ENCODE assay signal across 17 cellular contexts in the genomic region with DNA sequence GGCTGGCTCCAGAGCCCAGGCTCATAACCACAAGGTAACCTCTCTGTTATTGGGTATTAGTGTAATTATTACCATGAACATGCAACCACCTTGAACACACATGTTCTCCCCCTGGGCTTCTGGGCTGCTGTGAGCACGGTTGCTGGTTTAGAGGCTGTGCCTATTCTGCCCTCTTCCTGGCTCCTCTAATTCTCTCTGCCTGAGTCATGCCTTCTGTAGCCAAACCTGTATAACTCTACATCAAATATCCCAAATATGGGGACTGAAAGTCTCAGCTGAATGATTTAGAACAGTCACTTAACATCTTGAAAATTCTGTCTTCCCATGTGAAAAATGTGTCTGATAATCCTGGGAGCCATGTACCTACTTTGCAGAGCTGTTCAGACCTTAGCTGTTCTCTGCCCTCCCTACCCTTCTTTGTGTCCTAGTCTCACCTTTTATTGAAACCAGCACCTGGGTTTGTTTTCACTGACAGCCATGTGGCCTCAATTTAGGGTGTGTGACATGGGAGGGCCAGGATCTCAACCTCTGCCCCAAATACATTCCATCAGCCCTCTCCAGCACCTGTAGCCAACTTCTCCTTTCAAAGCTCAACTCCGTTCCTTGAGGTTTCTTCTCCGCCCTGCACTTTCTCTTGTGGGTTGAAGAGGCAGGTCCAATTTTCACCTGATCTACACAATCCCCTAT.
DNase-seq lines count a peak whose midpoint lies in the region; ATAC-seq and TF ChIP-seq lines count a peak whose summit lies in the region.
"Had no signal": no experiment of that assay in that cellular context is flagged by ENCODE, and none has a peak within 500 bp of the region (broad histone marks: within the 10 kb centered on the region; RNA-seq: fewer than 3 reads in every experiment).

No MANE protein-coding gene starts in this region.

- H3K9me2 ChIP-seq in GM23248 (ENCODE audit: insufficient read depth): no peaks in the 10 kb centered on the region

- H3K27me3 ChIP-seq in GM23248 (replicated peaks; ENCODE audit: insufficient read depth) (no peaks in the 10 kb centered on the region), gastrocnemius medialis (no peaks in the 10 kb centered on the region)
- H3K27me3 ChIP-seq: right atrium auricular region, SJSA1 had no signal

- H3K79me2 ChIP-seq in GM23248 (ENCODE audit: insufficient read depth): peaks cover 97% of the 10 kb centered on the region

- 68 to 78% methylated on average over 3 of the region's 3 CpGs for WGBS in GM23248 (ENCODE audit: low coverage in 1 of 2, low lambda C conversion rate in 2 of 2, missing lambda C conversion rate in 2 of 2), 2 experiments

- peaks cover 12% of the 10 kb centered on the region for H3K4me1 ChIP-seq in GM23248 (ENCODE audit: insufficient read depth)
- H3K4me1 ChIP-seq in gastrocnemius medialis: peaks cover 32 to 40% of the 10 kb centered on the region in 2 donors
- H3K4me1 ChIP-seq: SJSA1 had no signal

- intact Hi-C loops in gastrocnemius medialis (cut with DNase I; ENCODE audit: low total_unique reads): no loop called here
- intact Hi-C loops in posterior vena cava (cut with DNase I): no loop called here

- H3K27ac ChIP-seq in GM23248 (no peak overlapping the region), gastrocnemius medialis (peak overlapping the region; percentile 1 to 29 (median 12))
- H3K27ac ChIP-seq: right atrium auricular region, SJSA1 had no signal

- TF ChIP-seq CTCF in fibroblast of pulmonary artery (IDR thresholded peaks at IDR 0.05; ENCODE audit: low read length, missing control alignments): no peak
- no peak for TF ChIP-seq CTCF in gastrocnemius medialis (IDR thresholded peaks at IDR 0.05 in 4 of 5, conservative IDR thresholded peaks at IDR 0.05 in 1 of 5)

- H3K4me3 ChIP-seq in GM23248 (no peak overlapping the region), fibroblast of pulmonary artery (replicated peaks; ENCODE audit: low read depth, low read length) (no peak overlapping the region), gastrocnemius medialis (no peak overlapping the region)
- H3K4me3 ChIP-seq: right atrium auricular region, SJSA1 had no signal

- H3K4me2 ChIP-seq in GM23248 (ENCODE audit: unreplicated experiment): no peak overlapping the region

- in situ Hi-C loops in GM23248 (cut with MboI) (no loop called here), gastrocnemius medialis (cut with MboI; ENCODE audit: low sequenced_read_pairs in 4 of 4) (no loop called here)

- H2AFZ ChIP-seq in GM23248: no peak overlapping the region

- TF ChIP-seq POLR2A in gastrocnemius medialis (IDR thresholded peaks at IDR 0.05): no peak

- H3K9me3 ChIP-seq in GM23248 (ENCODE audit: low read depth) (no peaks in the 10 kb centered on the region), gastrocnemius medialis (no peaks in the 10 kb centered on the region)
- H3K9me3 ChIP-seq: right atrium auricular region, SJSA1 had no signal

- ATAC-seq in gastrocnemius medialis: no peak
- no peak for ATAC-seq in HG02870 (IDR thresholded peaks at IDR 0.05; ENCODE audit: unreplicated experiment)
- ATAC-seq: effector memory CD8-positive, alpha-beta T cell had no signal

- H4K20me1 ChIP-seq in GM23248 (ENCODE audit: insufficient read depth): 0 out of 2 replicates have a peak, but pooled peaks cover 3% of the 10 kb centered on the region

- no peaks in the 10 kb centered on the region for H3F3A ChIP-seq in GM23248 (ENCODE audit: insufficient read depth)

- no peak overlapping the region for H3K9ac ChIP-seq in GM23248

- H3K36me3 ChIP-seq in GM23248 (ENCODE audit: low read depth) (no peaks in the 10 kb centered on the region), gastrocnemius medialis (no peaks in the 10 kb centered on the region)
- H3K36me3 ChIP-seq: right atrium auricular region, SJSA1 had no signal

- peak; percentile 47 for DNase-seq in GM23248
- DNase-seq in SW480 (ENCODE audit: low spot score): peak; percentile 29
- DNase-seq in fibroblast of pulmonary artery (ENCODE audit: low read depth): peak; percentile 13
- no peak for DNase-seq in gastrocnemius medialis
- DNase-seq in A172 (ENCODE audit: low spot score): no peak
- no peak for DNase-seq in posterior vena cava (ENCODE audit: low spot score)
- DNase-seq in SK-N-DZ (ENCODE audit: low spot score): no peak
- DNase-seq: activated CD4-positive, alpha-beta T cell treated with anti-CD3 and anti-CD28 coated beads, Interleukin-2, amount 10 ng/mL, durations not matched to agents 7 days and 5 days; activated T-cell treated with anti-CD3 and anti-CD28 coated beads for 4 hours; central memory CD4-positive, alpha-beta T cell; effector memory CD8-positive, alpha-beta T cell; NCI-H1048; NCI-H69; OCI-M1 had no signal

Comparison
In these comparisons a context has a peak if more than half of its experiments do, and no peak if none do; other contexts are left out.
1. DNase-seq: peak in GM23248 (single experiment), SW480 (single experiment) and fibroblast of pulmonary artery (single experiment); none in gastrocnemius medialis (0 of 2), A172 (single experiment), posterior vena cava (single experiment) and SK-N-DZ (single experiment).